In the genomic region with DNA sequence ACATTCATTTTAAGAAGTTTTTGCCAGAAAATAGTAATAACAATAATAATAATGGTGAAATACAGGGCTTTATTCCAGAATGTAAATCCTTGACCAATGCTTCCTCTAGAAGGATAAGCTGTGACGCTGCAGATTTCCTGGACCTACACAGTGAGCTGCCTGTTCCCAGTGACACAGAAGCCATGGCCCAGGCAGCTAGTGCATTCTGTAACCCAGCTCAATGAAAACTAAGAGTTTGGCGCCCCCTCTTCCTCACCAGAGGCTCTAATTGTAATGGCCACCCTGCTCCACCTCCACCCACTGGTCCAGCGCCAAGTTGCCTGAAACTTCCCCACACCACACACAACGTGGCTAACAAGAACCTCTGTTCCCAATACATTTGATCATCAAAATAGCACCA, we compare ENCODE assay signal across 8 cellular contexts.
DNase-seq lines count a peak whose midpoint lies in the region; ATAC-seq, FAIRE-seq and TF ChIP-seq lines count a peak whose summit lies in the region.

No MANE protein-coding gene starts in this region.

- H3K9me3 Mint-ChIP-seq in activated T-helper 2 cell treated with anti-CD3 and anti-CD28 coated beads, Interferon-gamma antibody, Interleukin-2, Interleukin-4, amounts not matched to agents 10 μg/mL and 5 μg/mL and 100 μg/mL, durations not matched to agents 14 hours and 24 hours and 36 hours, result no peaks in the 10 kb centered on the region

- no peaks in the 10 kb centered on the region for H3K27me3 Mint-ChIP-seq in activated T-helper 2 cell treated with anti-CD3 and anti-CD28 coated beads, Interferon-gamma antibody, Interleukin-2, Interleukin-4, amounts not matched to agents 10 μg/mL and 5 μg/mL and 100 μg/mL, durations not matched to agents 14 hours and 24 hours and 36 hours (ENCODE audit: low read depth)

- peak; percentile 26 for DNase-seq in AG20443 (ENCODE audit: low spot score)
- DNase-seq in NCI-H748 (lab: John Stamatoyannopoulos, UW; ENCODE audit: unreplicated experiment), result peak; percentile 61
- peak; percentile 56 for DNase-seq in fibroblast of villous mesenchyme (ENCODE audit: low read depth)
- DNase-seq in pancreas, result peak in 5 of 6 donors; percentile 31 to 56 (median 40)
- DNase-seq in activated T-helper 2 cell treated with anti-CD3 and anti-CD28 coated beads, Interferon-gamma antibody, Interleukin-2, Interleukin-4, amounts not matched to agents 10 μg/mL and 5 μg/mL and 100 μg/mL, durations not matched to agents 14 hours and 24 hours and 36 hours (ENCODE audit: low spot score), result no peak
- no peak for DNase-seq in NCI-H2081 treated with DMSO at 0.1 percent for 48 hours (lab: John Stamatoyannopoulos, UW)

- H3K4me1 Mint-ChIP-seq in activated T-helper 2 cell treated with anti-CD3 and anti-CD28 coated beads, Interferon-gamma antibody, Interleukin-2, Interleukin-4, amounts not matched to agents 10 μg/mL and 5 μg/mL and 100 μg/mL, durations not matched to agents 14 hours and 24 hours and 36 hours (ENCODE audit: low read depth), result no peaks in the 10 kb centered on the region

- no peak overlapping the region for H3K4me3 Mint-ChIP-seq in activated T-helper 2 cell treated with anti-CD3 and anti-CD28 coated beads, Interferon-gamma antibody, Interleukin-2, Interleukin-4, amounts not matched to agents 10 μg/mL and 5 μg/mL and 100 μg/mL, durations not matched to agents 14 hours and 24 hours and 36 hours (ENCODE audit: low read depth)

- no peaks in the 10 kb centered on the region for H3K36me3 ChIP-seq in pancreas

- ATAC-seq in GM19372 (IDR thresholded peaks at IDR 0.05; ENCODE audit: low read depth, unreplicated experiment) (peak; percentile 76), pancreas (peak; percentile 40 to 95 (median 82)), esophagus mucosa (no peak)

- no peaks in the 10 kb centered on the region for H3K4me1 ChIP-seq in pancreas

- H3K9me3 ChIP-seq in pancreas, result no peaks in the 10 kb centered on the region

- no peak overlapping the region for H3K27ac ChIP-seq in pancreas

- no peaks in the 10 kb centered on the region for H3K36me3 Mint-ChIP-seq in activated T-helper 2 cell treated with anti-CD3 and anti-CD28 coated beads, Interferon-gamma antibody, Interleukin-2, Interleukin-4, amounts not matched to agents 10 μg/mL and 5 μg/mL and 100 μg/mL, durations not matched to agents 14 hours and 24 hours and 36 hours (ENCODE audit: low read depth)

- H3K4me3 ChIP-seq in fibroblast of villous mesenchyme (ENCODE audit: low read depth, low read length), result no peak overlapping the region
- no peak overlapping the region for H3K4me3 ChIP-seq in pancreas

- intact Hi-C loops in pancreas (cut with DNase I), result no loop called here
- intact Hi-C loops in activated T-helper 2 cell treated with anti-CD3 and anti-CD28 coated beads, Interferon-gamma antibody, Interleukin-2, Interleukin-4, amounts not matched to agents 10 μg/mL and 5 μg/mL and 100 μg/mL, durations not matched to agents 14 hours and 24 hours and 36 hours (cut with micrococcal nuclease), result no loop called here

- H3K27me3 ChIP-seq in pancreas, result no peaks in the 10 kb centered on the region

- peak; percentile 58 for TF ChIP-seq CTCF in fibroblast of villous mesenchyme (IDR thresholded peaks at IDR 0.05; ENCODE audit: insufficient read depth, low read depth, low read length)
- TF ChIP-seq CTCF in pancreas (IDR thresholded peaks at IDR 0.05), result no peak

- 27% methylated on average over 4 of the region's 4 CpGs for WGBS in pancreas, 2 donors

- no peak overlapping the region for H3K27ac Mint-ChIP-seq in activated T-helper 2 cell treated with anti-CD3 and anti-CD28 coated beads, Interferon-gamma antibody, Interleukin-2, Interleukin-4, amounts not matched to agents 10 μg/mL and 5 μg/mL and 100 μg/mL, durations not matched to agents 14 hours and 24 hours and 36 hours

- no peak for FAIRE-seq in pancreas (lab: Jason Lieb, UNC)

Comparison
In these comparisons a context has a peak if more than half of its experiments do, and no peak if none do; other contexts are left out.
1. DNase-seq: peak in AG20443 (single experiment), NCI-H748 (single experiment), fibroblast of villous mesenchyme (single experiment) and pancreas (5 of 6); none in activated T-helper 2 cell treated with anti-CD3 and anti-CD28 coated beads, Interferon-gamma antibody, Interleukin-2, Interleukin-4, amounts not matched to agents 10 μg/mL and 5 μg/mL and 100 μg/mL, durations not matched to agents 14 hours and 24 hours and 36 hours (single experiment) and NCI-H2081 treated with DMSO at 0.1 percent for 48 hours (single experiment).